Comparison of ENCODE assay signal across 14 cellular contexts in genomic region chr4:164701665-164702064, GRCh38. TPM values are rescaled to one million over a fixed set of nuclear protein-coding genes. Genes with fewer than 3 reads are reported as not detected.
A peak's percentile ranks its signal among the peaks of the same experiment; 100 is the strongest.
DNase-seq lines count a peak whose midpoint lies in the region; ATAC-seq and TF ChIP-seq lines count a peak whose summit lies in the region.
"Had no signal": no experiment of that assay in that cellular context is flagged by ENCODE, and none has a peak within 500 bp of the region (broad histone marks: within the 10 kb centered on the region; RNA-seq: fewer than 3 reads in every experiment).

No MANE protein-coding gene starts in this region.

- no peak overlapping the region for H3K27ac Mint-ChIP-seq in endodermal cell

- 91 to 92% methylated on average over 4 of the region's 4 CpGs for WGBS in endodermal cell (ENCODE audit: insufficient coverage in 1 of 2, insufficient read length in 1 of 2), 2 experiments

- H3K36me3 Mint-ChIP-seq in endodermal cell (ENCODE audit: low read depth), result no peaks in the 10 kb centered on the region

- peaks cover 3% of the 10 kb centered on the region for H3K4me1 ChIP-seq in endodermal cell (ENCODE audit: control insufficient read depth, insufficient read depth, low read length)

- no peaks in the 10 kb centered on the region for H3K27me3 Mint-ChIP-seq in endodermal cell (ENCODE audit: insufficient read depth)

- no peak for TF ChIP-seq CTCF in endodermal cell (conservative IDR thresholded peaks at IDR 0.05)

- no peaks in the 10 kb centered on the region for H3K9me3 Mint-ChIP-seq in endodermal cell

- H3K4me3 Mint-ChIP-seq in endodermal cell, result no peak overlapping the region

- no peak for DNase-seq in activated CD4-positive, alpha-beta T cell treated with anti-CD3 and anti-CD28 coated beads for 4 hours
- DNase-seq in activated effector memory CD4-positive, alpha-beta T cell treated with Interleukin-2 at 50 U/mL for 16 hours, result no peak
- no peak for DNase-seq in endodermal cell
- no peak for DNase-seq in GM19238 (ENCODE audit: insufficient read length, low spot score)
- DNase-seq: DMS 273 treated with DMSO at 0.1 percent for 48 hours, foreskin fibroblast, Kasumi-1, NCI-H2029 had no signal

- H3K27me3 ChIP-seq in endodermal cell (ENCODE audit: control insufficient read depth, insufficient read depth, low read length, poor library complexity, severe bottlenecking), result no peaks in the 10 kb centered on the region

- no peak overlapping the region for H3K4me3 ChIP-seq in endodermal cell (ENCODE audit: low read length)

- H3K9ac ChIP-seq in endodermal cell (ENCODE audit: extremely low read depth, low read length, poor library complexity, severe bottlenecking), result no peak overlapping the region

- ATAC-seq in GM18499 (IDR thresholded peaks at IDR 0.05; ENCODE audit: insufficient read depth, unreplicated experiment) (peak; percentile 93), GM19463 (IDR thresholded peaks at IDR 0.05; ENCODE audit: unreplicated experiment) (peak; percentile 84), HG02840 (IDR thresholded peaks at IDR 0.05; ENCODE audit: low FRiP score, unreplicated experiment) (peak; percentile 68), HG03378 (IDR thresholded peaks at IDR 0.05; ENCODE audit: unreplicated experiment) (peak; percentile 92)

- no peaks in the 10 kb centered on the region for H3K4me1 Mint-ChIP-seq in endodermal cell

- no peak overlapping the region for H3K27ac ChIP-seq in endodermal cell (ENCODE audit: low read depth, low read length)

- no peaks in the 10 kb centered on the region for H3K36me3 ChIP-seq in endodermal cell (ENCODE audit: control insufficient read depth, insufficient read depth, low read length)

- no peaks in the 10 kb centered on the region for H3K9me3 ChIP-seq in endodermal cell (ENCODE audit: control insufficient read depth, low read length)

RNA-seq across cellular contexts. Expression of gene SMIM31, which starts 52.3 kb away (rescaled TPM):
- total RNA-seq in endodermal cell, result not detected
- 0.11 TPM for polyA plus RNA-seq in endodermal cell (2013, experiment 1 of 2)
- polyA plus RNA-seq in endodermal cell (2013, experiment 2 of 2), result not detected
- total RNA-seq: posterior vena cava had no signal
- polyA plus RNA-seq: keratinocyte had no signal
